Comparison of ENCODE assay signal across 1 cellular context in the genomic region with DNA sequence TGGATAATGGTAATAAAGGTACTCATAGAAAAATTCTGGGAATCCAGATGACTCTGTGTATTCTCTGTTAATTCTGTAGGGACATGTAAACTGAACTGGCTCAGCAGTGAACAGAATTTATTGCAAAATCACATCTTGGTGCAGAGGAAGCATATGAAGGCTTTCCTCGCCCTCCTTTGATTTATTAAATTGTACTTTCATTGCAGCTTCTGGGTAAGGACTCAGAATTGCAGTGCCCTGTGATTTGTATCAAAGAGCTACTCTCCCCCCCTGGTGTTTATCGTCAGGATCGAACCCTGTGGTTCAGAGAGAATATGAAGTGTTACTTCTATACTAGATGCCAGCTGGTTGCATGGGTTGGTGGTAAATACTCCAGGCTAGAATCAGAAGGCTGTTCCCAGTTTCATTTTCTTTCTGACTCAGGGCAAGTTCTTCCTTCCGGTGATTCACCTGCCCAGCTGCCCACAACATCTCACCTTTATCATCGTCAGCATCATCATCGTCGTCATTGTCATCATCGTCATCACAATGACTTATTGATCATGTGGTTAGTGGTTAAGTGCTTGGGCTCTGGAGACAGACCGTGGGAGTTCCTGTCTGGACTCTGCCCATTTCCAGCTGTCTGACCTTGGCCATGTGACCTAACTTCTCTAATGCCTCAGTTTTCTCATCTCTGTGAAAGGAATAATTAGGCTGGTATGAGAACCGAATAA.
TF ChIP-seq lines count a peak whose summit lies in the region.

No MANE protein-coding gene starts in this region.

TF ChIP-seq in K562, 482 proteins besides CTCF, POLR2A, EP300 and RAD21 (continued from another document):
- TF ChIP-seq POLR2B (IDR thresholded peaks at IDR 0.05; ENCODE audit: low read depth, partially characterized antibody) (no peak), MEIS2 (IDR thresholded peaks at IDR 0.05; ENCODE audit: partially characterized antibody) (no peak), RFX5 (IDR thresholded peaks at IDR 0.05; ENCODE audit: low read depth, low read length) (no peak), SMARCE1 (IDR thresholded peaks at IDR 0.05) (no peak), BCL6 (CRISPR knock-in tag; IDR thresholded peaks at IDR 0.05) (no peak), HDGF (IDR thresholded peaks at IDR 0.05) (no peak), FOSL1 (tag; conservative IDR thresholded peaks at IDR 0.05) (peak; percentile 88), GATAD2B (IDR thresholded peaks at IDR 0.05; ENCODE audit: borderline replicate concordance) (no peak), DPF2 (IDR thresholded peaks at IDR 0.05) (no peak), HNRNPH1 (optimal IDR thresholded peaks at IDR 0.05; ENCODE audit: low read depth, low read length) (no peak), HEY1 (CRISPR knock-in tag; IDR thresholded peaks at IDR 0.05; ENCODE audit: borderline replicate concordance) (no peak), FOXP1 (CRISPR knock-in tag; IDR thresholded peaks at IDR 0.05) (no peak), SRSF3 (IDR thresholded peaks at IDR 0.05; ENCODE audit: insufficient read depth, low read length) (no peak), MYNN (IDR thresholded peaks at IDR 0.05) (no peak), MYNN (CRISPR knock-in tag; IDR thresholded peaks at IDR 0.05) (no peak), SMARCC2 (IDR thresholded peaks at IDR 0.05; ENCODE audit: low read depth) (no peak), LCOR (CRISPR knock-in tag; IDR thresholded peaks at IDR 0.05) (no peak), PML (IDR thresholded peaks at IDR 0.05; ENCODE audit: low read length) (no peak), MECOM (CRISPR knock-in tag; IDR thresholded peaks at IDR 0.05) (no peak), ZNF551 (CRISPR knock-in tag; IDR thresholded peaks at IDR 0.05) (no peak), IFI16 (CRISPR knock-in tag; IDR thresholded peaks at IDR 0.05) (no peak), ATF3 (IDR thresholded peaks at IDR 0.05) (peak; percentile 49; the same call in 1 of the 2 replicates), ATF3 (CRISPR knock-in tag; conservative IDR thresholded peaks at IDR 0.05) (no peak), SNRNP70 (optimal IDR thresholded peaks at IDR 0.05; ENCODE audit: low read depth, low read length) (no peak), ARHGAP35 (IDR thresholded peaks at IDR 0.05; ENCODE audit: partially characterized antibody) (no peak), KDM2B (CRISPR knock-in tag; IDR thresholded peaks at IDR 0.05) (no peak), PTRF (tag; IDR thresholded peaks at IDR 0.05) (no peak), ETS2 (tag; IDR thresholded peaks at IDR 0.05; ENCODE audit: borderline replicate concordance, poor library complexity, severe bottlenecking) (no peak), ZNF347 (CRISPR knock-in tag; IDR thresholded peaks at IDR 0.05; ENCODE audit: low read depth) (no peak), ATF1 (CRISPR knock-in tag; IDR thresholded peaks at IDR 0.05) (no peak), ATF1 (tag; IDR thresholded peaks at IDR 0.05) (peak; percentile 28; the same call in 1 of the 2 replicates)
- TF ChIP-seq, protein P1, sequence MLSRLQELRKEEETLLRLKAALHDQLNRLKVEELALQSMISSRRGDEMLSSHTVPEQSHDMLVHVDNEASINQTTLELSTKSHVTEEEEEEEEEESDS (CRISPR knock-in tag; IDR thresholded peaks at IDR 0.05) = no peak
- TF ChIP-seq, protein P2, sequence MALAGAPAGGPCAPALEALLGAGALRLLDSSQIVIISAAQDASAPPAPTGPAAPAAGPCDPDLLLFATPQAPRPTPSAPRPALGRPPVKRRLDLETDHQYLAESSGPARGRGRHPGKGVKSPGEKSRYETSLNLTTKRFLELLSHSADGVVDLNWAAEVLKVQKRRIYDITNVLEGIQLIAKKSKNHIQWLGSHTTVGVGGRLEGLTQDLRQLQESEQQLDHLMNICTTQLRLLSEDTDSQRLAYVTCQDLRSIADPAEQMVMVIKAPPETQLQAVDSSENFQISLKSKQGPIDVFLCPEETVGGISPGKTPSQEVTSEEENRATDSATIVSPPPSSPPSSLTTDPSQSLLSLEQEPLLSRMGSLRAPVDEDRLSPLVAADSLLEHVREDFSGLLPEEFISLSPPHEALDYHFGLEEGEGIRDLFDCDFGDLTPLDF (CRISPR knock-in tag; IDR thresholded peaks at IDR 0.05) = no peak
- TF ChIP-seq, protein P3, sequence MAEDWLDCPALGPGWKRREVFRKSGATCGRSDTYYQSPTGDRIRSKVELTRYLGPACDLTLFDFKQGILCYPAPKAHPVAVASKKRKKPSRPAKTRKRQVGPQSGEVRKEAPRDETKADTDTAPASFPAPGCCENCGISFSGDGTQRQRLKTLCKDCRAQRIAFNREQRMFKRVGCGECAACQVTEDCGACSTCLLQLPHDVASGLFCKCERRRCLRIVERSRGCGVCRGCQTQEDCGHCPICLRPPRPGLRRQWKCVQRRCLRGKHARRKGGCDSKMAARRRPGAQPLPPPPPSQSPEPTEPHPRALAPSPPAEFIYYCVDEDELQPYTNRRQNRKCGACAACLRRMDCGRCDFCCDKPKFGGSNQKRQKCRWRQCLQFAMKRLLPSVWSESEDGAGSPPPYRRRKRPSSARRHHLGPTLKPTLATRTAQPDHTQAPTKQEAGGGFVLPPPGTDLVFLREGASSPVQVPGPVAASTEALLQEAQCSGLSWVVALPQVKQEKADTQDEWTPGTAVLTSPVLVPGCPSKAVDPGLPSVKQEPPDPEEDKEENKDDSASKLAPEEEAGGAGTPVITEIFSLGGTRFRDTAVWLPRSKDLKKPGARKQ (CRISPR knock-in tag; IDR thresholded peaks at IDR 0.05) = no peak
TF ChIP-seq in K562: peak in this region for 6.
